Comparison of ENCODE assay signal across 34 cellular contexts in genomic region chr1:119869962-119870361, GRCh38. TPM values are rescaled to one million over a fixed set of nuclear protein-coding genes. Genes with fewer than 3 reads are reported as not detected.
"Had no signal": no experiment of that assay in that cellular context is flagged by ENCODE, and none has a peak within 500 bp of the region (broad histone marks: within the 10 kb centered on the region; RNA-seq: fewer than 3 reads in every experiment).

No MANE protein-coding gene starts in this region.

- H3K4me2 ChIP-seq: hepatocyte, smooth muscle cell had no signal

- H3K27me3 ChIP-seq: gastroesophageal sphincter, hepatocyte, pancreas, sigmoid colon, uterus had no signal

- ATAC-seq: activated CD8-positive, alpha-beta T cell treated with anti-CD3 and anti-CD28 coated beads for 36 hours; activated naive CD4-positive, alpha-beta T cell treated with anti-CD3 and anti-CD28 coated beads, Interleukin-2, amount 50 U/mL, for 72 hours; gastroesophageal sphincter; left cardiac atrium; left ventricle myocardium superior; naive thymus-derived CD4-positive, alpha-beta T cell; psoas muscle; stimulated activated memory B cell treated with anti-CD40 and anti-IgM and Interleukin-4, amounts not matched to agents 10 μg/mL and 1 μg/mL and 100 μg/mL, for 72 hours; stimulated activated naive CD8-positive, alpha-beta T cell treated with anti-CD3 and anti-CD28 coated beads, Interleukin-15, amount 100 ng/mL, for 72 hours; T-helper 17 cell had no signal

- H3K36me3 ChIP-seq: gastroesophageal sphincter, pancreas, sigmoid colon, uterus had no signal

- H3K4me3 ChIP-seq: gastroesophageal sphincter, hepatocyte, pancreas, psoas muscle, sigmoid colon, smooth muscle cell, uterus had no signal

- H3K27ac ChIP-seq: gastroesophageal sphincter, hepatocyte, pancreas, psoas muscle, sigmoid colon, uterus had no signal

- H3K4me1 ChIP-seq: pancreas, psoas muscle, uterus had no signal

- DNase-seq: activated CD4-positive, alpha-beta T cell treated with anti-CD3 and anti-CD28 coated beads, Interleukin-2, amount 50 U/mL, for 1 hour; activated CD4-positive, CD25-positive, alpha-beta regulatory T cell treated with anti-CD3 and anti-CD28 coated beads, Interleukin-2, amount 50 U/mL, for 72 hours; activated CD8-positive, alpha-beta T cell treated with anti-CD3 and anti-CD28 coated beads for 36 hours; activated naive CD4-positive, alpha-beta T cell; activated T-cell treated with anti-CD3 and anti-CD28 coated beads, Interleukin-2, amount 50 U/mL, for 48 hours; anterior cingulate cortex; effector CD8-positive, alpha-beta T cell; erythroblast; left cardiac atrium; left ventricle myocardium superior; midbrain; naive thymus-derived CD4-positive, alpha-beta T cell; nucleus accumbens; pancreas; psoas muscle; sigmoid colon; stimulated activated CD4-positive, alpha-beta T cell treated with anti-CD3 and anti-CD28 coated beads, Interleukin-1b, Interleukin-23, amount 100 ng/mL, for 48 hours; stimulated activated CD4-positive, alpha-beta T cell treated with anti-CD3 and anti-CD28 coated beads, Interleukin-4, amount 100 ng/mL, for 4 hours; stimulated activated CD8-positive, alpha-beta memory T cell treated with anti-CD3 and anti-CD28 coated beads, Interleukin-4, amount 100 ng/mL, for 48 hours; stimulated activated naive CD8-positive, alpha-beta T cell treated with anti-CD3 and anti-CD28 coated beads, Interleukin-15, amount 100 ng/mL, for 72 hours; substantia nigra; T-helper 17 cell; T1000; uterus had no signal

- H3K9me3 ChIP-seq: gastroesophageal sphincter, pancreas, psoas muscle, sigmoid colon, uterus had no signal

RNA-seq across cellular contexts. Expression of gene ADAM30, which starts 26.4 kb away (rescaled TPM):
- total RNA-seq: activated CD8-positive, alpha-beta T cell treated with anti-CD3 and anti-CD28 coated beads for 36 hours; activated naive CD4-positive, alpha-beta T cell treated with anti-CD3 and anti-CD28 coated beads, Interleukin-2, amount 50 U/mL, for 72 hours; activated T-helper 2 cell treated with anti-CD3 and anti-CD28 coated beads, Interferon-gamma antibody, Interleukin-2, Interleukin-4, amounts not matched to agents 10 μg/mL and 5 μg/mL and 100 μg/mL, durations not matched to agents 14 hours and 24 hours and 36 hours; bronchial epithelial cell; dermis microvascular lymphatic vessel endothelial cell; gastroesophageal sphincter; hepatocyte; left cardiac atrium; left ventricle myocardium superior; lung microvascular endothelial cell; naive thymus-derived CD4-positive, alpha-beta T cell; neural crest cell; pancreas; psoas muscle; sigmoid colon; smooth muscle cell; T-helper 17 cell; uterus had no signal

RNA-seq across cellular contexts. Expression of gene REG4, which starts 58.7 kb away (rescaled TPM):
- total RNA-seq: activated T-helper 2 cell treated with anti-CD3 and anti-CD28 coated beads, Interferon-gamma antibody, Interleukin-2, Interleukin-4, amounts not matched to agents 10 μg/mL and 5 μg/mL and 100 μg/mL, durations not matched to agents 14 hours and 24 hours and 36 hours; bronchial epithelial cell; dermis microvascular lymphatic vessel endothelial cell; gastroesophageal sphincter; left cardiac atrium; left ventricle myocardium superior; lung microvascular endothelial cell; neural crest cell; psoas muscle; sigmoid colon; smooth muscle cell; uterus had no signal
